1 cellular context compared by ENCODE assay signal in genomic region chr3:142447852-142448315, GRCh38.
A peak's percentile ranks its signal among the peaks of the same experiment; 100 is the strongest.
TF ChIP-seq lines count a peak whose summit lies in the region.

TSS of gene XRN1 (minus strand) at chr3:142448037. CDS start at chr3:142447944, 93 bp downstream.

TF ChIP-seq in HepG2, 621 proteins besides CTCF, POLR2A, EP300 and RAD21 (continued from another document and continues in another):
- TF ChIP-seq ZNF687 (CRISPR knock-in tag; IDR thresholded peaks at IDR 0.05) (peak; percentile 88), ZBTB8A (CRISPR knock-in tag; IDR thresholded peaks at IDR 0.05; ENCODE audit: borderline replicate concordance, low read depth) (no peak), ZNF614 (CRISPR knock-in tag; IDR thresholded peaks at IDR 0.05; ENCODE audit: borderline replicate concordance) (no peak; the same call in 1 of the 2 replicates), MIXL1 (CRISPR knock-in tag; IDR thresholded peaks at IDR 0.05) (no peak), AGO1 (IDR thresholded peaks at IDR 0.05; ENCODE audit: low read depth, low read length, poor library complexity, severe bottlenecking) (peak; percentile 57), ZNF180 (CRISPR knock-in tag; IDR thresholded peaks at IDR 0.05; ENCODE audit: borderline replicate concordance, low read depth) (no peak), CEBPZ (IDR thresholded peaks at IDR 0.05; ENCODE audit: low read length) (no peak), DBP (CRISPR knock-in tag; IDR thresholded peaks at IDR 0.05; ENCODE audit: not compliant biosample characterization) (peak; percentile 24), RARA (CRISPR knock-in tag; IDR thresholded peaks at IDR 0.05) (peak; percentile 49), ZNF382 (CRISPR knock-in tag; IDR thresholded peaks at IDR 0.05; ENCODE audit: borderline replicate concordance) (no peak), ZNF879 (CRISPR knock-in tag; IDR thresholded peaks at IDR 0.05) (no peak), SRF (IDR thresholded peaks at IDR 0.05; ENCODE audit: low read depth, low read length) (no peak), ZNF362 (CRISPR knock-in tag; IDR thresholded peaks at IDR 0.05; ENCODE audit: borderline replicate concordance) (no peak), ZNF546 (CRISPR knock-in tag; conservative IDR thresholded peaks at IDR 0.05) (0 out of 2 replicates have a peak, but pooled peaks have one; percentile 68), GLMP (CRISPR knock-in tag; IDR thresholded peaks at IDR 0.05; ENCODE audit: borderline replicate concordance) (no peak), RARG (CRISPR knock-in tag; IDR thresholded peaks at IDR 0.05; ENCODE audit: low read depth) (0 out of 2 replicates have a peak, but pooled peaks have one; percentile 58), ZNF598 (CRISPR knock-in tag; IDR thresholded peaks at IDR 0.05; ENCODE audit: borderline replicate concordance) (0 out of 2 replicates have a peak, but pooled peaks have one; percentile 85), MAFF (IDR thresholded peaks at IDR 0.05; ENCODE audit: low read depth, low read length) (no peak), NBN (conservative IDR thresholded peaks at IDR 0.05) (no peak), ZNF251 (CRISPR knock-in tag; IDR thresholded peaks at IDR 0.05) (no peak), CCDC6 (CRISPR knock-in tag; IDR thresholded peaks at IDR 0.05) (peak; percentile 77; the same call in 1 of the 2 replicates), HNRNPLL (IDR thresholded peaks at IDR 0.05; ENCODE audit: low read depth, low read length, poor library complexity, severe bottlenecking) (peak; percentile 81), MEIS2 (CRISPR knock-in tag; IDR thresholded peaks at IDR 0.05) (no peak), SOX5 (CRISPR knock-in tag; IDR thresholded peaks at IDR 0.05; ENCODE audit: borderline replicate concordance) (peak; percentile 43; the same call in 1 of the 2 replicates), ZNF746 (CRISPR knock-in tag; IDR thresholded peaks at IDR 0.05) (no peak), ZNF136 (CRISPR knock-in tag; IDR thresholded peaks at IDR 0.05; ENCODE audit: low read depth) (0 out of 2 replicates have a peak, but pooled peaks have one; percentile 62), YEATS2 (CRISPR knock-in tag; IDR thresholded peaks at IDR 0.05; ENCODE audit: borderline replicate concordance) (peak; percentile 94), ZNF33B (CRISPR knock-in tag; IDR thresholded peaks at IDR 0.05) (peak; percentile 81; the same call in 1 of the 2 replicates), MAFK (conservative IDR thresholded peaks at IDR 0.05 in 1 of 2, IDR thresholded peaks at IDR 0.05 in 1 of 2; ENCODE audit: low read length in 2 of 2) (no peak), ZNF230 (CRISPR knock-in tag; IDR thresholded peaks at IDR 0.05) (no peak), ATF1 (CRISPR knock-in tag; IDR thresholded peaks at IDR 0.05) (peak; percentile 91), ZNF644 (CRISPR knock-in tag; IDR thresholded peaks at IDR 0.05; ENCODE audit: low read depth) (peak; percentile 18; the same call in 1 of the 2 replicates), ZNF841 (CRISPR knock-in tag; IDR thresholded peaks at IDR 0.05; ENCODE audit: borderline replicate concordance) (no peak)
- TF ChIP-seq, protein P1, sequence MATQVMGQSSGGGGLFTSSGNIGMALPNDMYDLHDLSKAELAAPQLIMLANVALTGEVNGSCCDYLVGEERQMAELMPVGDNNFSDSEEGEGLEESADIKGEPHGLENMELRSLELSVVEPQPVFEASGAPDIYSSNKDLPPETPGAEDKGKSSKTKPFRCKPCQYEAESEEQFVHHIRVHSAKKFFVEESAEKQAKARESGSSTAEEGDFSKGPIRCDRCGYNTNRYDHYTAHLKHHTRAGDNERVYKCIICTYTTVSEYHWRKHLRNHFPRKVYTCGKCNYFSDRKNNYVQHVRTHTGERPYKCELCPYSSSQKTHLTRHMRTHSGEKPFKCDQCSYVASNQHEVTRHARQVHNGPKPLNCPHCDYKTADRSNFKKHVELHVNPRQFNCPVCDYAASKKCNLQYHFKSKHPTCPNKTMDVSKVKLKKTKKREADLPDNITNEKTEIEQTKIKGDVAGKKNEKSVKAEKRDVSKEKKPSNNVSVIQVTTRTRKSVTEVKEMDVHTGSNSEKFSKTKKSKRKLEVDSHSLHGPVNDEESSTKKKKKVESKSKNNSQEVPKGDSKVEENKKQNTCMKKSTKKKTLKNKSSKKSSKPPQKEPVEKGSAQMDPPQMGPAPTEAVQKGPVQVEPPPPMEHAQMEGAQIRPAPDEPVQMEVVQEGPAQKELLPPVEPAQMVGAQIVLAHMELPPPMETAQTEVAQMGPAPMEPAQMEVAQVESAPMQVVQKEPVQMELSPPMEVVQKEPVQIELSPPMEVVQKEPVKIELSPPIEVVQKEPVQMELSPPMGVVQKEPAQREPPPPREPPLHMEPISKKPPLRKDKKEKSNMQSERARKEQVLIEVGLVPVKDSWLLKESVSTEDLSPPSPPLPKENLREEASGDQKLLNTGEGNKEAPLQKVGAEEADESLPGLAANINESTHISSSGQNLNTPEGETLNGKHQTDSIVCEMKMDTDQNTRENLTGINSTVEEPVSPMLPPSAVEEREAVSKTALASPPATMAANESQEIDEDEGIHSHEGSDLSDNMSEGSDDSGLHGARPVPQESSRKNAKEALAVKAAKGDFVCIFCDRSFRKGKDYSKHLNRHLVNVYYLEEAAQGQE (IDR thresholded peaks at IDR 0.05; ENCODE audit: borderline replicate concordance in 1 of 2, low read depth in 1 of 2, low read length in 2 of 2) = peak in 1 of 2 experiments; percentile 77; a peak in 1 of 4 replicates
- TF ChIP-seq, protein P2, sequence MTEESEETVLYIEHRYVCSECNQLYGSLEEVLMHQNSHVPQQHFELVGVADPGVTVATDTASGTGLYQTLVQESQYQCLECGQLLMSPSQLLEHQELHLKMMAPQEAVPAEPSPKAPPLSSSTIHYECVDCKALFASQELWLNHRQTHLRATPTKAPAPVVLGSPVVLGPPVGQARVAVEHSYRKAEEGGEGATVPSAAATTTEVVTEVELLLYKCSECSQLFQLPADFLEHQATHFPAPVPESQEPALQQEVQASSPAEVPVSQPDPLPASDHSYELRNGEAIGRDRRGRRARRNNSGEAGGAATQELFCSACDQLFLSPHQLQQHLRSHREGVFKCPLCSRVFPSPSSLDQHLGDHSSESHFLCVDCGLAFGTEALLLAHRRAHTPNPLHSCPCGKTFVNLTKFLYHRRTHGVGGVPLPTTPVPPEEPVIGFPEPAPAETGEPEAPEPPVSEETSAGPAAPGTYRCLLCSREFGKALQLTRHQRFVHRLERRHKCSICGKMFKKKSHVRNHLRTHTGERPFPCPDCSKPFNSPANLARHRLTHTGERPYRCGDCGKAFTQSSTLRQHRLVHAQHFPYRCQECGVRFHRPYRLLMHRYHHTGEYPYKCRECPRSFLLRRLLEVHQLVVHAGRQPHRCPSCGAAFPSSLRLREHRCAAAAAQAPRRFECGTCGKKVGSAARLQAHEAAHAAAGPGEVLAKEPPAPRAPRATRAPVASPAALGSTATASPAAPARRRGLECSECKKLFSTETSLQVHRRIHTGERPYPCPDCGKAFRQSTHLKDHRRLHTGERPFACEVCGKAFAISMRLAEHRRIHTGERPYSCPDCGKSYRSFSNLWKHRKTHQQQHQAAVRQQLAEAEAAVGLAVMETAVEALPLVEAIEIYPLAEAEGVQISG (CRISPR knock-in tag; IDR thresholded peaks at IDR 0.05) = peak; percentile 100
- TF ChIP-seq, protein P3, sequence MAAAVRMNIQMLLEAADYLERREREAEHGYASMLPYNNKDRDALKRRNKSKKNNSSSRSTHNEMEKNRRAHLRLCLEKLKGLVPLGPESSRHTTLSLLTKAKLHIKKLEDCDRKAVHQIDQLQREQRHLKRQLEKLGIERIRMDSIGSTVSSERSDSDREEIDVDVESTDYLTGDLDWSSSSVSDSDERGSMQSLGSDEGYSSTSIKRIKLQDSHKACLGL (CRISPR knock-in tag; IDR thresholded peaks at IDR 0.05) = no peak
- TF ChIP-seq, protein P4, sequence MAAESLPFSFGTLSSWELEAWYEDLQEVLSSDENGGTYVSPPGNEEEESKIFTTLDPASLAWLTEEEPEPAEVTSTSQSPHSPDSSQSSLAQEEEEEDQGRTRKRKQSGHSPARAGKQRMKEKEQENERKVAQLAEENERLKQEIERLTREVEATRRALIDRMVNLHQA (CRISPR knock-in tag; IDR thresholded peaks at IDR 0.05) = no peak
- TF ChIP-seq, protein P5, sequence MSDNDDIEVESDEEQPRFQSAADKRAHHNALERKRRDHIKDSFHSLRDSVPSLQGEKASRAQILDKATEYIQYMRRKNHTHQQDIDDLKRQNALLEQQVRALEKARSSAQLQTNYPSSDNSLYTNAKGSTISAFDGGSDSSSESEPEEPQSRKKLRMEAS (IDR thresholded peaks at IDR 0.05) = peak; percentile 60; the same call in 1 of the 2 replicates
- TF ChIP-seq, protein P6, sequence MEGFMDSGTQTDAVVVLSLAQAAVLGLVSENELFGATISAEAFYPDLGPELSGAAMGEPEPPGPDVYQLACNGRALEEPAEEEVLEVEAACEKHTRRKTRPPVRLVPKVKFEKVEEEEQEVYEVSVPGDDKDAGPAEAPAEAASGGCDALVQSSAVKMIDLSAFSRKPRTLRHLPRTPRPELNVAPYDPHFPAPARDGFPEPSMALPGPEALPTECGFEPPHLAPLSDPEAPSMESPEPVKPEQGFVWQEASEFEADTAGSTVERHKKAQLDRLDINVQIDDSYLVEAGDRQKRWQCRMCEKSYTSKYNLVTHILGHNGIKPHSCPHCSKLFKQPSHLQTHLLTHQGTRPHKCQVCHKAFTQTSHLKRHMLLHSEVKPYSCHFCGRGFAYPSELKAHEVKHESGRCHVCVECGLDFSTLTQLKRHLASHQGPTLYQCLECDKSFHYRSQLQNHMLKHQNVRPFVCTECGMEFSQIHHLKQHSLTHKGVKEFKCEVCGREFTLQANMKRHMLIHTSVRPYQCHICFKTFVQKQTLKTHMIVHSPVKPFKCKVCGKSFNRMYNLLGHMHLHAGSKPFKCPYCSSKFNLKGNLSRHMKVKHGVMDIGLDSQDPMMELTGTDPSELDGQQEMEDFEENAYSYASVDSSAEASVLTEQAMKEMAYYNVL (CRISPR knock-in tag; IDR thresholded peaks at IDR 0.05; ENCODE audit: borderline replicate concordance) = peak; percentile 63; the same call in 1 of the 2 replicates
